7 cellular contexts compared by ENCODE assay signal in genomic region chr15:85582076-85582718, GRCh38.
DNase-seq lines count a peak whose midpoint lies in the region; ATAC-seq and TF ChIP-seq lines count a peak whose summit lies in the region.

No MANE protein-coding gene starts in this region.

- H3K27me3 Mint-ChIP-seq in activated CD4-positive, alpha-beta memory T cell treated with anti-CD3 and anti-CD28 coated beads, Interleukin-2, amount 10 ng/mL, durations not matched to agents 7 days and 5 days, result no peaks in the 10 kb centered on the region

- no peak for TF ChIP-seq POLR2A in heart left ventricle (IDR thresholded peaks at IDR 0.05)

- H3K4me1 ChIP-seq in heart left ventricle, result peaks cover 17 to 96% (median 78%) of the 10 kb centered on the region in 12 donors
- peaks cover 15 to 73% (median 56%) of the 10 kb centered on the region in 5 donors for H3K4me1 ChIP-seq in subcutaneous abdominal adipose tissue (ENCODE audit: control insufficient read depth in 5 of 5, insufficient read depth in 5 of 5, low read length in 5 of 5)
- peaks cover 6% of the 10 kb centered on the region for H3K4me1 ChIP-seq in foreskin keratinocyte

- H3K27me3 ChIP-seq in heart left ventricle (no peaks in the 10 kb centered on the region), subcutaneous abdominal adipose tissue (ENCODE audit: control insufficient read depth in 5 of 5, insufficient read depth in 4 of 5, low read length in 5 of 5) (no peaks in the 10 kb centered on the region), foreskin keratinocyte (no peaks in the 10 kb centered on the region)

- TF ChIP-seq CTCF in heart left ventricle (IDR thresholded peaks at IDR 0.05), result no peak
- no peak for TF ChIP-seq CTCF in foreskin keratinocyte (conservative IDR thresholded peaks at IDR 0.05)
- no peak for TF ChIP-seq CTCF in GM13976 (IDR thresholded peaks at IDR 0.05; ENCODE audit: borderline replicate concordance, control extremely low read depth, extremely low read depth, insufficient read depth, missing control alignments)

- no peaks in the 10 kb centered on the region for H3K9me3 Mint-ChIP-seq in activated CD4-positive, alpha-beta memory T cell treated with anti-CD3 and anti-CD28 coated beads, Interleukin-2, amount 10 ng/mL, durations not matched to agents 7 days and 5 days

- ATAC-seq in GM19035 (IDR thresholded peaks at IDR 0.05; ENCODE audit: unreplicated experiment), result peak; percentile 23
- ATAC-seq in HG03060 (IDR thresholded peaks at IDR 0.05; ENCODE audit: low read depth, unreplicated experiment), result peak; percentile 21
- peak in 2 of 4 donors; percentile 23 to 33 for ATAC-seq in heart left ventricle
- no peak for ATAC-seq in foreskin keratinocyte

- in situ Hi-C loops in GM13976 (cut with MboI; ENCODE audit: low sequenced_read_pairs, unreplicated experiment), result no loop called here

- H3K36me3 ChIP-seq in heart left ventricle, result peaks cover 0 to 48% (median 42%) of the 10 kb centered on the region in 9 donors
- peaks cover 0 to 12% (median 0%) of the 10 kb centered on the region in 5 donors for H3K36me3 ChIP-seq in subcutaneous abdominal adipose tissue (ENCODE audit: control insufficient read depth in 5 of 5, insufficient read depth in 5 of 5, low read length in 5 of 5)

- H3K4me3 ChIP-seq in heart left ventricle (peak overlapping the region; percentile 29 to 66 (median 53)), subcutaneous abdominal adipose tissue (ENCODE audit: low read depth in 1 of 5, low read length in 5 of 5) (peak overlapping the region; percentile 56 to 74 (median 67))

- intact Hi-C loops in heart left ventricle (cut with DNase I), result loop anchor here in 7 of 10 donors (2.0 to 10.0 kb wide), 11 partner anchors 40 to 253 kb away; no protein-coding TSS in a partner anchor

- CTCF ChIA-PET in activated CD4-positive, alpha-beta memory T cell treated with anti-CD3 and anti-CD28 coated beads, Interleukin-2, amount 10 ng/mL, durations not matched to agents 7 days and 5 days (lab: Charles Lee), result interaction anchor here (0.8 to 1.9 kb wide), 12 partner anchors 15 to 286 kb away, joined by 3 to 7 read pairs (median 4); no protein-coding TSS in a partner anchor

- peak overlapping the region; percentile 98 for H3K27ac Mint-ChIP-seq in activated CD4-positive, alpha-beta memory T cell treated with anti-CD3 and anti-CD28 coated beads, Interleukin-2, amount 10 ng/mL, durations not matched to agents 7 days and 5 days

- H3K27ac ChIP-seq in heart left ventricle, result peak overlapping the region; percentile 82 to 96 (median 88)
- H3K27ac ChIP-seq in subcutaneous abdominal adipose tissue (ENCODE audit: low read depth, low read length), result peak overlapping the region; percentile 84
- H3K27ac ChIP-seq in foreskin keratinocyte, result no peak overlapping the region

- 3 to 21% (median 11%) methylated on average over 2 of the region's 2 CpGs for WGBS in heart left ventricle, 4 donors

- H3K36me3 Mint-ChIP-seq in activated CD4-positive, alpha-beta memory T cell treated with anti-CD3 and anti-CD28 coated beads, Interleukin-2, amount 10 ng/mL, durations not matched to agents 7 days and 5 days (ENCODE audit: low read depth), result peaks cover 68% of the 10 kb centered on the region

- DNase-seq in activated CD4-positive, alpha-beta memory T cell treated with anti-CD3 and anti-CD28 coated beads, Interleukin-2, amount 10 ng/mL, durations not matched to agents 7 days and 5 days, result peak; percentile 44
- DNase-seq in heart left ventricle (no peak), foreskin keratinocyte (no peak), GM13976 (ENCODE audit: low spot score) (no peak)

- POLR2A ChIA-PET in activated CD4-positive, alpha-beta memory T cell treated with anti-CD3 and anti-CD28 coated beads, Interleukin-2, amount 10 ng/mL, durations not matched to agents 7 days and 5 days (lab: Charles Lee), result interaction anchor here (0.7 to 3.8 kb wide), 25 partner anchors 10 to 254 kb away, joined by 3 to 46 read pairs (median 6); no protein-coding TSS in a partner anchor

- peaks cover 77% of the 10 kb centered on the region for H3K4me1 Mint-ChIP-seq in activated CD4-positive, alpha-beta memory T cell treated with anti-CD3 and anti-CD28 coated beads, Interleukin-2, amount 10 ng/mL, durations not matched to agents 7 days and 5 days

- H3K4me3 Mint-ChIP-seq in activated CD4-positive, alpha-beta memory T cell treated with anti-CD3 and anti-CD28 coated beads, Interleukin-2, amount 10 ng/mL, durations not matched to agents 7 days and 5 days, result peak overlapping the region; percentile 75

- H3K9me3 ChIP-seq in heart left ventricle (no peaks in the 10 kb centered on the region), subcutaneous abdominal adipose tissue (ENCODE audit: control insufficient read depth in 5 of 5, low read length in 5 of 5) (no peaks in the 10 kb centered on the region)

- peak overlapping the region in 3 of 5 donors; percentile 62 to 75 (median 68) for H3K9ac ChIP-seq in subcutaneous abdominal adipose tissue (ENCODE audit: low read length in 5 of 5)
